In genomic region chr16:31179747-31180458, GRCh38 we compare ENCODE assay signal across 1 cellular context.
TF ChIP-seq lines count a peak whose summit lies in the region.

Gene FUS (plus strand): TSS chr16:31180139. CDS start chr16:31180215, 76 bp downstream.

TF ChIP-seq in SK-N-SH, 30 proteins besides CTCF, POLR2A, EP300 and RAD21 (continued from another document):
- TF ChIP-seq PBX3 (IDR thresholded peaks at IDR 0.05) (peak; percentile 3; the same call in 1 of the 2 replicates), GABPA (IDR thresholded peaks at IDR 0.05; ENCODE audit: low read depth) (no peak), TEAD4 (IDR thresholded peaks at IDR 0.05; ENCODE audit: borderline replicate concordance, insufficient read depth) (no peak), NRF1 (IDR thresholded peaks at IDR 0.05; ENCODE audit: low read depth, low read length) (peak; percentile 69; the same call in 1 of the 2 replicates), ZBTB33 (IDR thresholded peaks at IDR 0.05; ENCODE audit: borderline replicate concordance, low read depth) (no peak), SIN3A (IDR thresholded peaks at IDR 0.05; ENCODE audit: borderline replicate concordance, low read depth, low read length) (peak; percentile 88; the same call in 1 of the 2 replicates), RXRA (IDR thresholded peaks at IDR 0.05; ENCODE audit: borderline replicate concordance, low read depth) (no peak), MAX (IDR thresholded peaks at IDR 0.05; ENCODE audit: low read depth) (peak; percentile 69; the same call in 1 of the 2 replicates), CHD2 (IDR thresholded peaks at IDR 0.05; ENCODE audit: low read length, partially characterized antibody) (peak; percentile 59), RCOR1 (IDR thresholded peaks at IDR 0.05; ENCODE audit: low read length) (no peak), NFIC (IDR thresholded peaks at IDR 0.05; ENCODE audit: borderline replicate concordance) (no peak)
TF ChIP-seq in SK-N-SH: peak in this region for 14.
